In the genomic region with DNA sequence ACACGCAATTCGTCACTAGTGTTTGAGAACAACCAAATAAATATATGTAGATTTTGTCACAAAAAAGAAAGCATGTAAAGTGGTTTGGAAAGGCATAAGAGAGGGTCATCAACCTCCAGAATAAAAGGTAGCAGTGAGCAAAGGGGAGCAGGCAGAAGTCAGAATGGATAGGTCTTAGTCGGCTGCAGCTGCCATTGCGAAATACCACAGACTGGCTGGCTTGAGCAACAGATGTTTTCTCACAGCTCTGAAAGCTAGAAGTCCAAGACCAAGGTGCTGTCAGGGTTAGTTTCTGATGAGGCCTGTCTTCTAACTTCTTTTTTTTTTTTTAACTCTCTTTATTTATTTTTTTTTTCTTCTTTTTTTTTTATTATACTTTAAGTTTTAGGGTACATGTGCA, we compare ENCODE assay signal across 15 cellular contexts.
DNase-seq lines count a peak whose midpoint lies in the region; ATAC-seq and TF ChIP-seq lines count a peak whose summit lies in the region.
"Had no signal": no experiment of that assay in that cellular context is flagged by ENCODE, and none has a peak within 500 bp of the region (broad histone marks: within the 10 kb centered on the region; RNA-seq: fewer than 3 reads in every experiment).

No MANE protein-coding gene starts in this region.

- H3K4me3 ChIP-seq in right cardiac atrium (ENCODE audit: low read length), result no peak overlapping the region
- H3K4me3 ChIP-seq in uterus, result no peak overlapping the region
- H3K4me3 ChIP-seq: stomach had no signal

- H3K4me1 ChIP-seq in right cardiac atrium (ENCODE audit: control insufficient read depth, insufficient read depth, low read length), result no peaks in the 10 kb centered on the region
- H3K4me1 ChIP-seq in uterus, result no peaks in the 10 kb centered on the region
- H3K4me1 ChIP-seq: stomach had no signal

- H3K27ac ChIP-seq in right cardiac atrium (ENCODE audit: low read length) (no peak overlapping the region), uterus (no peak overlapping the region)
- H3K27ac ChIP-seq: stomach had no signal

- ATAC-seq in right cardiac atrium (peak; percentile 43 to 47), GM21576 (IDR thresholded peaks at IDR 0.05; ENCODE audit: unreplicated experiment) (no peak)

- no peaks in the 10 kb centered on the region for H3K9me3 ChIP-seq in right cardiac atrium (ENCODE audit: control insufficient read depth, low read length)
- no peaks in the 10 kb centered on the region for H3K9me3 ChIP-seq in uterus
- H3K9me3 ChIP-seq: stomach had no signal

- TF ChIP-seq CTCF in uterus (IDR thresholded peaks at IDR 0.05), result no peak

- H3K27me3 ChIP-seq in right cardiac atrium (ENCODE audit: control insufficient read depth, insufficient read depth), result no peaks in the 10 kb centered on the region
- H3K27me3 ChIP-seq in uterus, result no peaks in the 10 kb centered on the region
- H3K27me3 ChIP-seq: stomach had no signal

- H3K36me3 ChIP-seq in uterus, result no peaks in the 10 kb centered on the region
- H3K36me3 ChIP-seq: stomach had no signal

- WGBS in right cardiac atrium, result 78% methylated on average over 4 of the region's 4 CpGs

- intact Hi-C loops in right cardiac atrium (cut with DNase I), result no loop called here
- intact Hi-C loops in uterus (cut with DNase I; ENCODE audit: low total_unique reads), result no loop called here

- DNase-seq in NCI-H82 (lab: John Stamatoyannopoulos, UW), result peak; percentile 8
- DNase-seq in NCI-H82 treated with DMSO at 0.1 percent for 48 hours (lab: John Stamatoyannopoulos, UW; ENCODE audit: unreplicated experiment), result no peak
- DNase-seq in amniotic epithelial cell (ENCODE audit: low read depth), result peak; percentile 87
- peak in 2 of 3 donors; percentile 59 to 73 for DNase-seq in right cardiac atrium
- peak; percentile 50 to 74 for DNase-seq in uterus
- no peak for DNase-seq in NCI-H1105 treated with DMSO at 0.1 percent for 48 hours (lab: John Stamatoyannopoulos, UW)
- no peak for DNase-seq in DMS153 treated with DMSO at 0.1 percent for 48 hours (lab: John Stamatoyannopoulos, UW; ENCODE audit: unreplicated experiment)
- DNase-seq: 8988T; activated CD4-positive, alpha-beta T cell treated with anti-CD3 and anti-CD28 coated beads for 4 hours; activated naive CD4-positive, alpha-beta T cell treated with Interleukin-2 at 50 U/mL for 16 hours; NCI-H2171 treated with DMSO at 0.1 percent for 48 hours; SHP77 treated with DMSO at 0.1 percent for 48 hours; stimulated activated CD4-positive, alpha-beta T cell treated with anti-CD3 and anti-CD28 coated beads, Interleukin-1b, Interleukin-23, amount 100 ng/mL, for 48 hours; stomach had no signal

- no peak for TF ChIP-seq POLR2A in uterus (IDR thresholded peaks at IDR 0.05)

Comparison
In these comparisons a context has a peak if more than half of its experiments do, and no peak if none do; other contexts are left out.
1. DNase-seq: peak in NCI-H82 (single experiment), amniotic epithelial cell (single experiment), right cardiac atrium (2 of 3) and uterus (2 of 2); none in NCI-H82 treated with DMSO at 0.1 percent for 48 hours (single experiment), NCI-H1105 treated with DMSO at 0.1 percent for 48 hours (single experiment) and DMS153 treated with DMSO at 0.1 percent for 48 hours (single experiment).